Comparison of ENCODE assay signal across 18 cellular contexts in genomic region chr11:132054822-132055221, GRCh38.
DNase-seq lines count a peak whose midpoint lies in the region; ATAC-seq, FAIRE-seq and TF ChIP-seq lines count a peak whose summit lies in the region.
"Had no signal": no experiment of that assay in that cellular context is flagged by ENCODE, and none has a peak within 500 bp of the region (broad histone marks: within the 10 kb centered on the region; RNA-seq: fewer than 3 reads in every experiment).

No MANE protein-coding gene starts in this region.

- ATAC-seq in PC-3, result no peak
- ATAC-seq in stimulated activated naive CD8-positive, alpha-beta T cell treated with anti-CD3 and anti-CD28 coated beads, Interleukin-15, Interleukin-2, amounts not matched to agents 100 U/mL and 50 U/mL, for 24 hours, result no peak
- ATAC-seq: left colon; natural killer cell treated with Interleukin-12 subunit alpha and Interleukin-12 subunit beta and Interleukin-15 and Interleukin-18, amount 100 ng/mL, for 72 hours; right cardiac atrium had no signal

- H2AFZ ChIP-seq in PC-3 (ENCODE audit: low read length) (no peak overlapping the region), endothelial cell of umbilical vein (ENCODE audit: low read depth, low read length) (peak overlapping the region; percentile 36)
- H2AFZ ChIP-seq: PC-9 had no signal

- no peaks in the 10 kb centered on the region for H3K4me1 Mint-ChIP-seq in progenitor cell of endocrine pancreas (ENCODE audit: low read depth)

- H3K27ac ChIP-seq in PC-3 (ENCODE audit: low read length) (no peak overlapping the region), endothelial cell of umbilical vein (ENCODE audit: insufficient read depth, low read depth, low read length) (no peak overlapping the region), esophagus squamous epithelium (no peak overlapping the region)
- H3K27ac ChIP-seq: colonic mucosa, PC-9 had no signal

- H3K4me3 ChIP-seq in PC-3 (ENCODE audit: low read length) (no peak overlapping the region), endothelial cell of umbilical vein (replicated peaks in 1 of 3; ENCODE audit: insufficient read depth in 1 of 3, low read depth in 1 of 3, low read length in 3 of 3) (no peak overlapping the region), esophagus squamous epithelium (no peak overlapping the region)
- H3K4me3 ChIP-seq: colonic mucosa, PC-9 had no signal

- H3F3A ChIP-seq in PC-3 (ENCODE audit: low read length, unreplicated experiment), result no peaks in the 10 kb centered on the region

- DNase-seq in EH (ENCODE audit: low read depth) (peak; percentile 94), PC-3 (peak; percentile 20), endothelial cell of umbilical vein (ENCODE audit: low read depth, low spot score) (no peak), progenitor cell of endocrine pancreas (ENCODE audit: low spot score, unreplicated experiment) (no peak), amygdala (lab: John Stamatoyannopoulos, UW) (no peak), esophagus squamous epithelium (lab: John Stamatoyannopoulos, UW) (no peak)
- no peak for DNase-seq in stimulated activated naive CD8-positive, alpha-beta T cell treated with anti-CD3 and anti-CD28 coated beads, Interleukin-15, Interleukin-2, amounts not matched to agents 100 U/mL and 50 U/mL, for 24 hours
- no peak for DNase-seq in activated effector memory CD4-positive, alpha-beta T cell treated with anti-CD3 and anti-CD28 coated beads, Interleukin-2, amount 50 U/mL, for 16 hours
- DNase-seq: activated CD4-positive, alpha-beta memory T cell treated with anti-CD3 and anti-CD28 coated beads for 36 hours; activated naive CD4-positive, alpha-beta T cell; colonic mucosa; COR-L47; left colon; MM.1S; NCI-H226; PC-9; right cardiac atrium had no signal

- H3K79me2 ChIP-seq in PC-3 (ENCODE audit: low read length), result no peaks in the 10 kb centered on the region
- H3K79me2 ChIP-seq in endothelial cell of umbilical vein (ENCODE audit: control insufficient read depth, insufficient read depth, low read length), result no peaks in the 10 kb centered on the region

- CTCF ChIA-PET in PC-3 (lab: Charles Lee), result no interaction called here
- CTCF ChIA-PET in endothelial cell of umbilical vein (lab: Charles Lee), result interaction anchor here (1.0 to 1.5 kb wide), 6 partner anchors 12 to 360 kb away, joined by 3 to 4 read pairs (median 3); no protein-coding TSS in a partner anchor

- H3K9me2 ChIP-seq in PC-3 (replicated peaks; ENCODE audit: low read length), result no peaks in the 10 kb centered on the region

- peak; percentile 43 for FAIRE-seq in endothelial cell of umbilical vein (lab: Jason Lieb, UNC)

- peaks cover 17% of the 10 kb centered on the region for H3K27me3 Mint-ChIP-seq in progenitor cell of endocrine pancreas
- H3K27me3 Mint-ChIP-seq: activated CD4-positive, alpha-beta memory T cell treated with anti-CD3 and anti-CD28 coated beads for 36 hours; natural killer cell treated with Interleukin-12 subunit alpha and Interleukin-12 subunit beta and Interleukin-15 and Interleukin-18, amount 100 ng/mL, for 72 hours had no signal

- dilution Hi-C loops in endothelial cell of umbilical vein (cut with MboI; ENCODE audit: extremely low pct_ligation_motif_present, low sequenced_read_pairs), result no loop called here

- H3K9ac ChIP-seq in PC-3 (ENCODE audit: low read length), result no peak overlapping the region
- no peak overlapping the region for H3K9ac ChIP-seq in endothelial cell of umbilical vein (replicated peaks; ENCODE audit: extremely low read depth, insufficient read depth, low read length)

- no peaks in the 10 kb centered on the region for H3K36me3 Mint-ChIP-seq in progenitor cell of endocrine pancreas (ENCODE audit: insufficient read depth)
- H3K36me3 Mint-ChIP-seq: activated CD4-positive, alpha-beta memory T cell treated with anti-CD3 and anti-CD28 coated beads for 36 hours; natural killer cell treated with Interleukin-12 subunit alpha and Interleukin-12 subunit beta and Interleukin-15 and Interleukin-18, amount 100 ng/mL, for 72 hours had no signal

- TF ChIP-seq CTCF in PC-3 (conservative IDR thresholded peaks at IDR 0.05; ENCODE audit: low read depth, low read length) (no peak), endothelial cell of umbilical vein (IDR thresholded peaks at IDR 0.05; ENCODE audit: extremely low read depth in 1 of 2, insufficient read depth in 1 of 2, low read depth in 1 of 2, low read length in 2 of 2) (no peak), progenitor cell of endocrine pancreas (IDR thresholded peaks at IDR 0.05; ENCODE audit: unreplicated experiment) (no peak), esophagus squamous epithelium (IDR thresholded peaks at IDR 0.05) (no peak)

- POLR2A ChIA-PET in PC-3 (lab: Charles Lee; ENCODE audit: unreplicated experiment) (no interaction called here), endothelial cell of umbilical vein (lab: Charles Lee) (no interaction called here)

- H3K36me3 ChIP-seq in PC-3 (ENCODE audit: low read depth, low read length) (no peaks in the 10 kb centered on the region), endothelial cell of umbilical vein (ENCODE audit: control insufficient read depth in 2 of 2, extremely low read depth in 1 of 2, insufficient read depth in 2 of 2, low read length in 2 of 2) (no peaks in the 10 kb centered on the region), esophagus squamous epithelium (no peaks in the 10 kb centered on the region)
- H3K36me3 ChIP-seq: colonic mucosa had no signal

- H4K20me1 ChIP-seq in PC-3 (ENCODE audit: low read length) (no peaks in the 10 kb centered on the region), endothelial cell of umbilical vein (replicated peaks; ENCODE audit: control insufficient read depth, extremely low read depth, insufficient read depth, low read length) (no peaks in the 10 kb centered on the region)

- BruUV-seq in PC-3 (replicated peaks; lab: Mats Ljungman, UMichigan), result no TSS peak
- BruUV-seq in endothelial cell of umbilical vein (replicated peaks; lab: Mats Ljungman, UMichigan), result no TSS peak

- no peak overlapping the region for H3K4me3 Mint-ChIP-seq in progenitor cell of endocrine pancreas (ENCODE audit: low read depth)
- H3K4me3 Mint-ChIP-seq: activated CD4-positive, alpha-beta memory T cell treated with anti-CD3 and anti-CD28 coated beads for 36 hours; natural killer cell treated with Interleukin-12 subunit alpha and Interleukin-12 subunit beta and Interleukin-15 and Interleukin-18, amount 100 ng/mL, for 72 hours had no signal

- H3K4me1 ChIP-seq in PC-3 (ENCODE audit: insufficient read depth, low read length) (peaks cover under 1% of the 10 kb centered on the region), endothelial cell of umbilical vein (ENCODE audit: control insufficient read depth, extremely low read depth, insufficient read depth, low read length) (peaks cover 12% of the 10 kb centered on the region), esophagus squamous epithelium (no peaks in the 10 kb centered on the region)
- H3K4me1 ChIP-seq: colonic mucosa had no signal

- no peaks in the 10 kb centered on the region for H3K9me1 ChIP-seq in endothelial cell of umbilical vein (replicated peaks; ENCODE audit: control insufficient read depth, extremely low read depth, insufficient read depth, low read length)

- intact Hi-C loops in PC-3 (cut with micrococcal nuclease) (no loop called here), endothelial cell of umbilical vein (cut with micrococcal nuclease) (loop anchor here (10.0 kb wide), 1 partner anchor 1780 kb away; no protein-coding TSS in a partner anchor), esophagus squamous epithelium (cut with DNase I) (no loop called here)

- 23% methylated on average over 1 of the region's 1 CpG for WGBS in esophagus squamous epithelium, 2 donors

- H3K4me2 ChIP-seq in PC-3 (ENCODE audit: low read length) (no peak overlapping the region), endothelial cell of umbilical vein (ENCODE audit: insufficient read depth, low read length) (no peak overlapping the region)
- H3K4me2 ChIP-seq: PC-9 had no signal

- H3K9me3 ChIP-seq in PC-3 (ENCODE audit: low read length), result no peaks in the 10 kb centered on the region
- no peaks in the 10 kb centered on the region for H3K9me3 ChIP-seq in endothelial cell of umbilical vein (replicated peaks; ENCODE audit: control insufficient read depth, insufficient read depth, low read length)
- peaks cover 0 to 5% (median 0%) of the 10 kb centered on the region in 3 donors for H3K9me3 ChIP-seq in esophagus squamous epithelium
- H3K9me3 ChIP-seq: colonic mucosa had no signal

- peak overlapping the region; percentile 38 for H3K27ac Mint-ChIP-seq in progenitor cell of endocrine pancreas
- H3K27ac Mint-ChIP-seq: activated CD4-positive, alpha-beta memory T cell treated with anti-CD3 and anti-CD28 coated beads for 36 hours; natural killer cell treated with Interleukin-12 subunit alpha and Interleukin-12 subunit beta and Interleukin-15 and Interleukin-18, amount 100 ng/mL, for 72 hours had no signal

- no peaks in the 10 kb centered on the region for H3K9me3 Mint-ChIP-seq in progenitor cell of endocrine pancreas (ENCODE audit: low read depth)
- H3K9me3 Mint-ChIP-seq: activated CD4-positive, alpha-beta memory T cell treated with anti-CD3 and anti-CD28 coated beads for 36 hours; natural killer cell treated with Interleukin-12 subunit alpha and Interleukin-12 subunit beta and Interleukin-15 and Interleukin-18, amount 100 ng/mL, for 72 hours had no signal

- TF ChIP-seq POLR2A in endothelial cell of umbilical vein (IDR thresholded peaks at IDR 0.05; ENCODE audit: low read depth, low read length) (no peak), esophagus squamous epithelium (IDR thresholded peaks at IDR 0.05) (no peak)

- H3K27me3 ChIP-seq in PC-3 (ENCODE audit: low read length), result no peaks in the 10 kb centered on the region
- no peaks in the 10 kb centered on the region for H3K27me3 ChIP-seq in endothelial cell of umbilical vein (ENCODE audit: control insufficient read depth in 2 of 2, insufficient read depth in 2 of 2, low read length in 2 of 2)
- no peaks in the 10 kb centered on the region for H3K27me3 ChIP-seq in esophagus squamous epithelium
- H3K27me3 ChIP-seq: colonic mucosa had no signal

TF ChIP-seq in endothelial cell of umbilical vein, 7 proteins besides CTCF, POLR2A, EP300 and RAD21:
- no peak for TF ChIP-seq JUN (IDR thresholded peaks at IDR 0.05; ENCODE audit: borderline replicate concordance, insufficient read depth, insufficient read length, low read depth)
- TF ChIP-seq MAX (IDR thresholded peaks at IDR 0.05; ENCODE audit: insufficient read depth, insufficient read length), result no peak
- TF ChIP-seq FOS (IDR thresholded peaks at IDR 0.05; ENCODE audit: borderline replicate concordance, insufficient read depth, low read length), result no peak
- TF ChIP-seq POLR2AphosphoS5 (IDR thresholded peaks at IDR 0.05; ENCODE audit: insufficient read depth, low read depth, low read length), result peak; percentile 36
TF ChIP-seq in endothelial cell of umbilical vein: peak in this region for 1.

Comparison
In these comparisons a context has a peak if more than half of its experiments do, and no peak if none do; other contexts are left out.
1. DNase-seq: peak in EH (single experiment) and PC-3 (single experiment); none in endothelial cell of umbilical vein (single experiment), progenitor cell of endocrine pancreas (single experiment), amygdala (0 of 56), stimulated activated naive CD8-positive, alpha-beta T cell treated with anti-CD3 and anti-CD28 coated beads, Interleukin-15, Interleukin-2, amounts not matched to agents 100 U/mL and 50 U/mL, for 24 hours (single experiment), activated effector memory CD4-positive, alpha-beta T cell treated with anti-CD3 and anti-CD28 coated beads, Interleukin-2, amount 50 U/mL, for 16 hours (single experiment) and esophagus squamous epithelium (single experiment).